8 cellular contexts compared by ENCODE assay signal in genomic region chr5:81779125-81779934, GRCh38. TPM values are rescaled to one million over a fixed set of nuclear protein-coding genes. Genes with fewer than 3 reads are reported as not detected.
DNase-seq lines count a peak whose midpoint lies in the region; ATAC-seq and TF ChIP-seq lines count a peak whose summit lies in the region.

No MANE protein-coding gene starts in this region.

- H3K4me3 ChIP-seq in AG09309 (ENCODE audit: control insufficient read depth, low read depth, low read length) (peak overlapping the region; percentile 5; the same call in 1 of the 2 replicates), breast epithelium (peak overlapping the region; percentile 18 to 31 (median 27)), left lung (peak overlapping the region; percentile 5 to 19)

- no peaks in the 10 kb centered on the region for H3K36me3 ChIP-seq in breast epithelium
- H3K36me3 ChIP-seq in left lung = no peaks in the 10 kb centered on the region

- no peak for TF ChIP-seq CTCF in AG09309 (IDR thresholded peaks at IDR 0.05; ENCODE audit: control insufficient read depth, insufficient read depth, low read depth, low read length, missing control alignments)
- TF ChIP-seq CTCF in breast epithelium (IDR thresholded peaks at IDR 0.05) = no peak
- TF ChIP-seq CTCF in left lung (IDR thresholded peaks at IDR 0.05) = no peak

- intact Hi-C loops in breast epithelium (cut with DNase I; ENCODE audit: low total_unique reads) = no loop called here
- intact Hi-C loops in left lung (cut with DNase I) = no loop called here

- TF ChIP-seq POLR2A in GM19193 (IDR thresholded peaks at IDR 0.05; ENCODE audit: extremely low read depth, insufficient read depth, insufficient read length) = peak; percentile 51
- no peak for TF ChIP-seq POLR2A in breast epithelium (IDR thresholded peaks at IDR 0.05)

- H3K4me1 ChIP-seq in breast epithelium (no peaks in the 10 kb centered on the region), left lung (peaks cover 14 to 16% of the 10 kb centered on the region in 2 donors)

- DNase-seq in AG09309 (ENCODE audit: low read depth) (no peak), T-helper 2 cell (peak in 4 of 5 experiments; percentile 8 to 69 (median 17)), breast epithelium (ENCODE audit: low spot score in 2 of 2) (peak; percentile 70 to 74), left lung (peak; percentile 80 to 90), NCI-H82 (lab: John Stamatoyannopoulos, UW) (no peak)
- DNase-seq in stimulated activated CD8-positive, alpha-beta memory T cell treated with anti-CD3 and anti-CD28 coated beads, Interleukin-15, amount 100 ng/mL, for 4 hours (ENCODE audit: low read depth in 2 of 2) = peak; percentile 1 to 2

- H3K27me3 ChIP-seq in breast epithelium = no peaks in the 10 kb centered on the region
- no peaks in the 10 kb centered on the region for H3K27me3 ChIP-seq in left lung

- H3K9me3 ChIP-seq in breast epithelium (no peaks in the 10 kb centered on the region), left lung (no peaks in the 10 kb centered on the region)

- peak overlapping the region; percentile 74 to 89 for H3K27ac ChIP-seq in breast epithelium
- peak overlapping the region; percentile 82 to 84 for H3K27ac ChIP-seq in left lung

- ATAC-seq in HG03354 (IDR thresholded peaks at IDR 0.05; ENCODE audit: poor library complexity, severe bottlenecking, unreplicated experiment) (peak; percentile 96), left lung (peak; percentile 94)

RNA-seq across cellular contexts. Expression of gene SSBP2, which starts 28.4 kb away (rescaled TPM):
- total RNA-seq in breast epithelium (100 to 1,000 TPM in 1 of 3 donors, 10 to 100 TPM in 2; 65.5 to 110 (median 76.6) TPM), left lung (10 to 100 TPM; 31.6 to 37.3 TPM)

Comparison
In these comparisons a context has a peak if more than half of its experiments do, and no peak if none do; other contexts are left out.
1. DNase-seq: peak in T-helper 2 cell (4 of 5), breast epithelium (2 of 2), left lung (2 of 2) and stimulated activated CD8-positive, alpha-beta memory T cell treated with anti-CD3 and anti-CD28 coated beads, Interleukin-15, amount 100 ng/mL, for 4 hours (2 of 2); none in AG09309 (single experiment) and NCI-H82 (single experiment).
2. Peak in every context shown above with its lines, with median percentiles within 50 percentile points of each other: H3K4me3 ChIP-seq.